In genomic region chr18:55589625-55590291, GRCh38 we compare ENCODE assay signal across 8 cellular contexts. TPM values are rescaled to one million over a fixed set of nuclear protein-coding genes. Genes with fewer than 3 reads are reported as not detected.
DNase-seq lines count a peak whose midpoint lies in the region; ATAC-seq and TF ChIP-seq lines count a peak whose summit lies in the region.

No MANE protein-coding gene starts in this region.

- POLR2A ChIA-PET in AG04450 (lab: Yijun Ruan, JAX): interaction anchor here (0.6 to 1.0 kb wide), 6 partner anchors 34 to 1048 kb away, joined by 3 to 4 read pairs (median 3); partner anchors contain the start of gene TXNL1
- POLR2A ChIA-PET in activated CD4-positive, alpha-beta T cell treated with anti-CD3 and anti-CD28 coated beads, Interleukin-2, amount 10 ng/mL, durations not matched to agents 7 days and 5 days (lab: Charles Lee): no interaction called here

- H3K27me3 Mint-ChIP-seq in activated CD4-positive, alpha-beta T cell treated with anti-CD3 and anti-CD28 coated beads, Interleukin-2, amount 10 ng/mL, durations not matched to agents 7 days and 5 days: peaks cover 31% of the 10 kb centered on the region

- H3K36me3 Mint-ChIP-seq in activated CD4-positive, alpha-beta T cell treated with anti-CD3 and anti-CD28 coated beads, Interleukin-2, amount 10 ng/mL, durations not matched to agents 7 days and 5 days (ENCODE audit: low read depth): peaks cover 1% of the 10 kb centered on the region

- H3K9me3 ChIP-seq in AG04450 (ENCODE audit: control insufficient read depth, insufficient read depth, low read length): no peaks in the 10 kb centered on the region

- H3K9me3 Mint-ChIP-seq in activated CD4-positive, alpha-beta T cell treated with anti-CD3 and anti-CD28 coated beads, Interleukin-2, amount 10 ng/mL, durations not matched to agents 7 days and 5 days: peaks cover 2% of the 10 kb centered on the region

- CTCF ChIA-PET in AG04450 (lab: Charles Lee): no interaction called here
- CTCF ChIA-PET in activated CD4-positive, alpha-beta T cell treated with anti-CD3 and anti-CD28 coated beads, Interleukin-2, amount 10 ng/mL, durations not matched to agents 7 days and 5 days (lab: Charles Lee): no interaction called here

- peak overlapping the region; percentile 66 for H3K27ac ChIP-seq in AG04450 (ENCODE audit: low read depth, low read length)

- ATAC-seq in GM19023 (IDR thresholded peaks at IDR 0.05; ENCODE audit: unreplicated experiment) (peak; percentile 79), HG03342 (IDR thresholded peaks at IDR 0.05; ENCODE audit: unreplicated experiment) (peak; percentile 74), left lobe of liver (peak; percentile 97)

- H3K4me3 Mint-ChIP-seq in activated CD4-positive, alpha-beta T cell treated with anti-CD3 and anti-CD28 coated beads, Interleukin-2, amount 10 ng/mL, durations not matched to agents 7 days and 5 days: peak overlapping the region; percentile 78

- DNase-seq in AG04450 (ENCODE audit: low read depth, low spot score): peak; percentile 91
- DNase-seq in NCI-H510A (lab: John Stamatoyannopoulos, UW): peak; percentile 86
- peak; percentile 88 for DNase-seq in activated CD4-positive, alpha-beta T cell treated with anti-CD3 and anti-CD28 coated beads, Interleukin-2, amount 10 ng/mL, durations not matched to agents 7 days and 5 days
- peak; percentile 98 for DNase-seq in dermis blood vessel endothelial cell
- peak; percentile 91 for DNase-seq in left lobe of liver (ENCODE audit: low spot score)
- DNase-seq in stimulated activated CD4-positive, alpha-beta T cell treated with anti-CD3 and anti-CD28 coated beads, Interleukin-1b, Interleukin-23, amount 100 ng/mL, for 48 hours: peak; percentile 77

- peak overlapping the region; percentile 64 for H3K4me3 ChIP-seq in AG04450 (ENCODE audit: low read depth, low read length)

- no peak for TF ChIP-seq CTCF in AG04450 (IDR thresholded peaks at IDR 0.05; ENCODE audit: low read depth, low read length)

- peaks cover 36% of the 10 kb centered on the region for H3K4me1 Mint-ChIP-seq in activated CD4-positive, alpha-beta T cell treated with anti-CD3 and anti-CD28 coated beads, Interleukin-2, amount 10 ng/mL, durations not matched to agents 7 days and 5 days

- peak overlapping the region; percentile 83 for H3K27ac Mint-ChIP-seq in activated CD4-positive, alpha-beta T cell treated with anti-CD3 and anti-CD28 coated beads, Interleukin-2, amount 10 ng/mL, durations not matched to agents 7 days and 5 days

- H3K27me3 ChIP-seq in AG04450 (ENCODE audit: control insufficient read depth, insufficient read depth, low read length): no peaks in the 10 kb centered on the region

RNA-seq across cellular contexts. Expression of gene TCF4, which starts 1.8 kb away (rescaled TPM):
- polyA plus RNA-seq in AG04450 (2011; rRNA removed): 41.4 and 47.3 TPM in 2 replicates
- 144 and 155 TPM in 2 replicates for polyA minus RNA-seq in AG04450 (2011; rRNA and poly(A)+ RNA removed)
- 1 to 10 TPM; 1.7 to 2.4 TPM for total RNA-seq in activated CD4-positive, alpha-beta T cell treated with anti-CD3 and anti-CD28 coated beads, Interleukin-2, amount 10 ng/mL, durations not matched to agents 7 days and 5 days
- total RNA-seq in dermis blood vessel endothelial cell: 474 and 759 TPM in 2 replicates
- total RNA-seq in left lobe of liver: 8.7 TPM

Comparison
In these comparisons a context has a peak if more than half of its experiments do, and no peak if none do; other contexts are left out.
1. Peak in every context shown above with its lines: DNase-seq, ATAC-seq, H3K4me3 ChIP-seq and H3K27ac ChIP-seq.
2. RNA of gene TCF4, which starts 1.8 kb away (total RNA-seq): 474 to 759 TPM in dermis blood vessel endothelial cell; 8.7 TPM in left lobe of liver (single experiment) and 1.7 to 2.4 TPM in activated CD4-positive, alpha-beta T cell treated with anti-CD3 and anti-CD28 coated beads, Interleukin-2, amount 10 ng/mL, durations not matched to agents 7 days and 5 days; every median in the first group is over 10 times any median in the second.